ENCODE assay signal across 1 cellular context in the genomic region with DNA sequence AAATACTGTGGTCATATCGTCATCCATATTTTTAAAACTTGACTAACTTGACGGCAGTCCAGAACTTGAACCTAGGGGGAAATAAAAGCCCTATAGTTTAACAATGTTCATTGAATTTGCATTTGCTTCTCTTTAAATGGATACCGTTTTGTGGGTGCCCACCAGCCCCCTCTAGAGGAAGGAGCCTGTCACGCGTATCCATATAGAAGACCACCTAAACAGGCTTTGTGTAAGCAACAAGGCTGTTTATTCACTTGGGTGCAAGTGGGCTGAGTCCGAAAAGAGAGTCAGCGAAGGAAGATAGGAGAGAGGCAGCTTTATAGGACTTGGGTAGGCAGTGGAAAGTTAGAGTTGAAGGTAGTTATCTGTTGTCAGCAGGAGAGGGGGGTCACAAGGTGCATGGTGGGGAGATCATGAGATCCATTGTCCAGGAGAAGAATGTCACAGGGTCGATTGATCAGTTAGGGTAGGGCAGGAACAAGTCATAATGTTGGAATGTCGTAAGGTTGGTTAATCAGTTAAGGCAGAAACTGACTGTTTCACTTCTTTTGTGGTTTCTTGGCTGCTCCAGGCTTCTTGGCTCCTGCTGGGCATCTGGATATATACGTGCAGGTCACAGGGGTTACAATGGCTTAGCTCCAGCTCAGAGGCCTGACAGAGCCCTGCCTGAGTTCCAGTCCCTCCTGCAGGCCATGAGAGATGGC.
TF ChIP-seq lines count a peak whose summit lies in the region.

No MANE protein-coding gene starts in this region.

TF ChIP-seq in IMR-90, 13 proteins besides CTCF, POLR2A, EP300 and RAD21:
- no peak for TF ChIP-seq MXI1 (IDR thresholded peaks at IDR 0.05; ENCODE audit: borderline replicate concordance, low read depth, low read length)
- TF ChIP-seq CEBPB (IDR thresholded peaks at IDR 0.05; ENCODE audit: low read depth, low read length), result no peak
- TF ChIP-seq, protein P1, sequence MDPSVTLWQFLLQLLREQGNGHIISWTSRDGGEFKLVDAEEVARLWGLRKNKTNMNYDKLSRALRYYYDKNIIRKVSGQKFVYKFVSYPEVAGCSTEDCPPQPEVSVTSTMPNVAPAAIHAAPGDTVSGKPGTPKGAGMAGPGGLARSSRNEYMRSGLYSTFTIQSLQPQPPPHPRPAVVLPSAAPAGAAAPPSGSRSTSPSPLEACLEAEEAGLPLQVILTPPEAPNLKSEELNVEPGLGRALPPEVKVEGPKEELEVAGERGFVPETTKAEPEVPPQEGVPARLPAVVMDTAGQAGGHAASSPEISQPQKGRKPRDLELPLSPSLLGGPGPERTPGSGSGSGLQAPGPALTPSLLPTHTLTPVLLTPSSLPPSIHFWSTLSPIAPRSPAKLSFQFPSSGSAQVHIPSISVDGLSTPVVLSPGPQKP (IDR thresholded peaks at IDR 0.05; ENCODE audit: borderline replicate concordance, low read depth, low read length), result no peak
- no peak for TF ChIP-seq BHLHE40 (IDR thresholded peaks at IDR 0.05; ENCODE audit: low read depth, low read length)
- TF ChIP-seq RFX5 (IDR thresholded peaks at IDR 0.05; ENCODE audit: low read depth, low read length), result no peak
